In genomic region chr7:105879782-105880181, GRCh38 we compare ENCODE assay signal across 19 cellular contexts.
"Had no signal": no experiment of that assay in that cellular context is flagged by ENCODE, and none has a peak within 500 bp of the region (broad histone marks: within the 10 kb centered on the region; RNA-seq: fewer than 3 reads in every experiment).

No MANE protein-coding gene starts in this region.

- H3K27me3 Mint-ChIP-seq: memory B cell had no signal

- DNase-seq: effector CD4-positive, alpha-beta T cell; gastrocnemius medialis; immature natural killer cell; left ventricle myocardium inferior; lower lobe of right lung; natural killer cell; posterior cingulate gyrus; sigmoid colon; stimulated activated CD4-positive, alpha-beta T cell treated with anti-CD3 and anti-CD28 coated beads, Interleukin-12 subunit alpha, Interleukin-12 subunit beta, amount 100 ng/mL, for 4 hours; stimulated activated naive CD4-positive, alpha-beta T cell treated with Interleukin-2 at 50 U/mL for 16 hours had no signal

- H3K9me3 ChIP-seq: gastrocnemius medialis, left ventricle myocardium inferior, lower lobe of right lung, sigmoid colon had no signal

- H3K36me3 ChIP-seq: gastrocnemius medialis, left ventricle myocardium inferior, lower lobe of right lung, sigmoid colon had no signal

- H3K4me3 Mint-ChIP-seq: memory B cell, mesothelial cell of epicardium had no signal

- FAIRE-seq: keratinocyte, urothelium cell line had no signal

- H3K4me3 ChIP-seq: coronary artery, gastrocnemius medialis, left ventricle myocardium inferior, lower lobe of right lung, sigmoid colon, skin epidermis had no signal

- H3K36me3 Mint-ChIP-seq: memory B cell, mesothelial cell of epicardium, natural killer cell had no signal

- H3K27me3 ChIP-seq: gastrocnemius medialis, sigmoid colon had no signal

- H3K9me3 Mint-ChIP-seq: immature natural killer cell, memory B cell, mesothelial cell of epicardium, natural killer cell, neural crest cell, type B pancreatic cell had no signal

- H3K27ac Mint-ChIP-seq: memory B cell, mesothelial cell of epicardium, type B pancreatic cell had no signal

- H3K27ac ChIP-seq: coronary artery, gastrocnemius medialis, left ventricle myocardium inferior, lower lobe of right lung, skin epidermis had no signal

- ATAC-seq: esophagus mucosa, gastrocnemius medialis, lower lobe of right lung, natural killer cell had no signal
